1 cellular context compared by ENCODE assay signal in genomic region chr4:140162596-140162995, GRCh38.
TF ChIP-seq lines count a peak whose summit lies in the region.

No MANE protein-coding gene starts in this region.

TF ChIP-seq in GM23338, 12 proteins besides CTCF, POLR2A, EP300 and RAD21:
- TF ChIP-seq, protein P1, sequence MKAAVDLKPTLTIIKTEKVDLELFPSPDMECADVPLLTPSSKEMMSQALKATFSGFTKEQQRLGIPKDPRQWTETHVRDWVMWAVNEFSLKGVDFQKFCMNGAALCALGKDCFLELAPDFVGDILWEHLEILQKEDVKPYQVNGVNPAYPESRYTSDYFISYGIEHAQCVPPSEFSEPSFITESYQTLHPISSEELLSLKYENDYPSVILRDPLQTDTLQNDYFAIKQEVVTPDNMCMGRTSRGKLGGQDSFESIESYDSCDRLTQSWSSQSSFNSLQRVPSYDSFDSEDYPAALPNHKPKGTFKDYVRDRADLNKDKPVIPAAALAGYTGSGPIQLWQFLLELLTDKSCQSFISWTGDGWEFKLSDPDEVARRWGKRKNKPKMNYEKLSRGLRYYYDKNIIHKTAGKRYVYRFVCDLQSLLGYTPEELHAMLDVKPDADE (IDR thresholded peaks at IDR 0.05), result no peak
- TF ChIP-seq NANOG (IDR thresholded peaks at IDR 0.05; ENCODE audit: borderline replicate concordance) (no peak), EZH2phosphoT487 (IDR thresholded peaks at IDR 0.05; ENCODE audit: unreplicated experiment) (no peak), POLR2AphosphoS5 (IDR thresholded peaks at IDR 0.05; ENCODE audit: low read depth) (no peak), ZNF462 (CRISPR knock-in tag; IDR thresholded peaks at IDR 0.05) (no peak), CREB1 (CRISPR knock-in tag; IDR thresholded peaks at IDR 0.05; ENCODE audit: low read depth) (no peak), ZNF331 (CRISPR knock-in tag; IDR thresholded peaks at IDR 0.05; ENCODE audit: low read depth) (no peak), STAT1 (IDR thresholded peaks at IDR 0.05; ENCODE audit: unreplicated experiment) (no peak), JUNB (IDR thresholded peaks at IDR 0.05; ENCODE audit: unreplicated experiment) (no peak), ZNF114 (CRISPR knock-in tag; IDR thresholded peaks at IDR 0.05) (no peak), EZH2 (IDR thresholded peaks at IDR 0.05; ENCODE audit: low read depth, unreplicated experiment) (no peak), REST (IDR thresholded peaks at IDR 0.05; ENCODE audit: unreplicated experiment) (no peak)
